1 cellular context compared by ENCODE assay signal in the genomic region with DNA sequence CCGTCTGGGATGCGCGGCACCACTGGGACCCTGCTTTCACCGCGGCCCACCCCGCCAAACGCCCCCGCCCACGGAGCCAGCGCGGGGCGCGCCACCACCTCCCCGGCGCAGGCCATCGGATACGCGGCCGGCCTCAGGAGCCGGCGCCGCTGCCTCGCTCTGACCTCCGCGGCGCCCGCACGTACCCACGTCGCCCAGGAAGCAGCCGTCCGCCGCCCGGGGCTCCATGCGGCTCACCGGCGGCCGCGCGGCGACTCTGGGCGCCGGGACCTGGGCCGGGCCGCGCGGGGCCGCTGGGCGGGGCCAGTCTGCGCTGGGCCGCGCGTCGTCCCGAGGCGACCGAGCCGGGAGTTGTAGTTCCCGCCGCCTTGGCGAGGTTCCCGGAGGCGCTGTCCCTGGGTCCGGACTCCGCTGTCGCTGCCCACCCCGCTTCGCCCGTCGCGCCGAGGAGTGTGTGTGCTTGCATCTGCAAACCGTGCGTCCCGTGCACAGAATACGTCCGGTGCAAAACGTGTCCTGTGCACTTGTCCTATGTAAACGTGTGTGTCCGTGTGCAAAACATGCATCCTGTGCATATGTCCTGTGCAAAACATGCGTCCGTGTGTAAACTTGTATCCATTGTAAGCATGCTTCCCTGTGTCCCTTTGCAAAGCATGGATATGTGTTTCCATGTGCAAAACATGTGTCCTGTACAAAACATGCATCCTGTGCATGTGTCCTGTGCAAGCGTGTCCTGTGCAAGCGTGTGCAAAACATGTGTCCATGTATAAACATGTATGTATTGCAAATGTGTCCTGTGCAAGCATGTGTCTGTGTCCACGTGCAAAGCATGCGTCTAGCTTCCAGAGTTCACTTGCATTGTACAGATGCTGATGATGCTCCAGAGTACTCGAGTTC.
TF ChIP-seq lines count a peak whose summit lies in the region.

A gene with protein sequence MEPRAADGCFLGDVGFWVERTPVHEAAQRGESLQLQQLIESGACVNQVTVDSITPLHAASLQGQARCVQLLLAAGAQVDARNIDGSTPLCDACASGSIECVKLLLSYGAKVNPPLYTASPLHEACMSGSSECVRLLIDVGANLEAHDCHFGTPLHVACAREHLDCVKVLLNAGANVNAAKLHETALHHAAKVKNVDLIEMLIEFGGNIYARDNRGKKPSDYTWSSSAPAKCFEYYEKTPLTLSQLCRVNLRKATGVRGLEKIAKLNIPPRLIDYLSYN (minus strand): TSS at position 272 of the 897 bp plus-strand sequence. CDS start 44 bp downstream, at position 228.

TF ChIP-seq in GM12878, 131 proteins besides CTCF, POLR2A, EP300 and RAD21 (continued from another document):
- TF ChIP-seq, protein P1, sequence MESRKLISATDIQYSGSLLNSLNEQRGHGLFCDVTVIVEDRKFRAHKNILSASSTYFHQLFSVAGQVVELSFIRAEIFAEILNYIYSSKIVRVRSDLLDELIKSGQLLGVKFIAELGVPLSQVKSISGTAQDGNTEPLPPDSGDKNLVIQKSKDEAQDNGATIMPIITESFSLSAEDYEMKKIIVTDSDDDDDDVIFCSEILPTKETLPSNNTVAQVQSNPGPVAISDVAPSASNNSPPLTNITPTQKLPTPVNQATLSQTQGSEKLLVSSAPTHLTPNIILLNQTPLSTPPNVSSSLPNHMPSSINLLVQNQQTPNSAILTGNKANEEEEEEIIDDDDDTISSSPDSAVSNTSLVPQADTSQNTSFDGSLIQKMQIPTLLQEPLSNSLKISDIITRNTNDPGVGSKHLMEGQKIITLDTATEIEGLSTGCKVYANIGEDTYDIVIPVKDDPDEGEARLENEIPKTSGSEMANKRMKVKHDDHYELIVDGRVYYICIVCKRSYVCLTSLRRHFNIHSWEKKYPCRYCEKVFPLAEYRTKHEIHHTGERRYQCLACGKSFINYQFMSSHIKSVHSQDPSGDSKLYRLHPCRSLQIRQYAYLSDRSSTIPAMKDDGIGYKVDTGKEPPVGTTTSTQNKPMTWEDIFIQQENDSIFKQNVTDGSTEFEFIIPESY (IDR thresholded peaks at IDR 0.05), result no peak
- TF ChIP-seq BRCA1 (IDR thresholded peaks at IDR 0.05; ENCODE audit: low read depth, low read length) (no peak), POLR2AphosphoS2 (IDR thresholded peaks at IDR 0.05; ENCODE audit: low read depth, low read length) (no peak), PKNOX1 (IDR thresholded peaks at IDR 0.05) (no peak), IKZF1 (conservative IDR thresholded peaks at IDR 0.05) (0 out of 2 replicates have a peak, but pooled peaks have one; percentile 42), TCF3 (IDR thresholded peaks at IDR 0.05; ENCODE audit: borderline replicate concordance, insufficient read depth, low read depth, low read length) (no peak), GABPA (IDR thresholded peaks at IDR 0.05; ENCODE audit: low read depth) (no peak), KLF5 (IDR thresholded peaks at IDR 0.05; ENCODE audit: partially characterized antibody) (no peak), EZH2 (IDR thresholded peaks at IDR 0.05; ENCODE audit: borderline replicate concordance, control insufficient read depth, low read depth, low read length) (0 out of 2 replicates have a peak, but pooled peaks have one; percentile 71), STAT3 (IDR thresholded peaks at IDR 0.05; ENCODE audit: low read depth, low read length) (no peak), HCFC1 (IDR thresholded peaks at IDR 0.05; ENCODE audit: low read length) (no peak), HDAC6 (IDR thresholded peaks at IDR 0.05; ENCODE audit: unreplicated experiment) (peak; percentile 18), CREB1 (IDR thresholded peaks at IDR 0.05; ENCODE audit: low read depth) (peak; percentile 46; the same call in 1 of the 2 replicates), CEBPB (IDR thresholded peaks at IDR 0.05; ENCODE audit: borderline replicate concordance in 1 of 2, low read depth in 2 of 2, low read length in 2 of 2) (no peak), SPI1 (IDR thresholded peaks at IDR 0.05; ENCODE audit: borderline replicate concordance, insufficient read depth, low read depth, low read length) (no peak), E4F1 (IDR thresholded peaks at IDR 0.05; ENCODE audit: borderline replicate concordance, partially characterized antibody) (no peak), RELA (IDR thresholded peaks at IDR 0.05; ENCODE audit: borderline replicate concordance, partially characterized antibody) (no peak), BHLHE40 (IDR thresholded peaks at IDR 0.05; ENCODE audit: borderline replicate concordance in 1 of 2, low read depth in 2 of 2, low read length in 1 of 2) (0 out of 4 replicates have a peak, but pooled peaks of 1 of the 2 experiments have one; percentile 8), MEF2B (IDR thresholded peaks at IDR 0.05; ENCODE audit: partially characterized antibody, poor library complexity, severe bottlenecking) (no peak), BCL3 (IDR thresholded peaks at IDR 0.05; ENCODE audit: borderline replicate concordance, insufficient read depth, low read depth, low read length, poor library complexity, severe bottlenecking) (peak; percentile 74), EED (IDR thresholded peaks at IDR 0.05; ENCODE audit: low read depth) (peak; percentile 3; the same call in 1 of the 2 replicates), KAT2A (conservative IDR thresholded peaks at IDR 0.05; ENCODE audit: control insufficient read depth, low read depth, low read length) (no peak), YY1 (IDR thresholded peaks at IDR 0.05; ENCODE audit: low read depth, low read length) (no peak), SUZ12 (IDR thresholded peaks at IDR 0.05; ENCODE audit: unreplicated experiment) (no peak)
- TF ChIP-seq, protein P2, sequence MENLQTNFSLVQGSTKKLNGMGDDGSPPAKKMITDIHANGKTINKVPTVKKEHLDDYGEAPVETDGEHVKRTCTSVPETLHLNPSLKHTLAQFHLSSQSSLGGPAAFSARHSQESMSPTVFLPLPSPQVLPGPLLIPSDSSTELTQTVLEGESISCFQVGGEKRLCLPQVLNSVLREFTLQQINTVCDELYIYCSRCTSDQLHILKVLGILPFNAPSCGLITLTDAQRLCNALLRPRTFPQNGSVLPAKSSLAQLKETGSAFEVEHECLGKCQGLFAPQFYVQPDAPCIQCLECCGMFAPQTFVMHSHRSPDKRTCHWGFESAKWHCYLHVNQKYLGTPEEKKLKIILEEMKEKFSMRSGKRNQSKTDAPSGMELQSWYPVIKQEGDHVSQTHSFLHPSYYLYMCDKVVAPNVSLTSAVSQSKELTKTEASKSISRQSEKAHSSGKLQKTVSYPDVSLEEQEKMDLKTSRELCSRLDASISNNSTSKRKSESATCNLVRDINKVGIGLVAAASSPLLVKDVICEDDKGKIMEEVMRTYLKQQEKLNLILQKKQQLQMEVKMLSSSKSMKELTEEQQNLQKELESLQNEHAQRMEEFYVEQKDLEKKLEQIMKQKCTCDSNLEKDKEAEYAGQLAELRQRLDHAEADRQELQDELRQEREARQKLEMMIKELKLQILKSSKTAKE (IDR thresholded peaks at IDR 0.05; ENCODE audit: low read depth, poor library complexity, severe bottlenecking), result no peak
- TF ChIP-seq, protein P3, sequence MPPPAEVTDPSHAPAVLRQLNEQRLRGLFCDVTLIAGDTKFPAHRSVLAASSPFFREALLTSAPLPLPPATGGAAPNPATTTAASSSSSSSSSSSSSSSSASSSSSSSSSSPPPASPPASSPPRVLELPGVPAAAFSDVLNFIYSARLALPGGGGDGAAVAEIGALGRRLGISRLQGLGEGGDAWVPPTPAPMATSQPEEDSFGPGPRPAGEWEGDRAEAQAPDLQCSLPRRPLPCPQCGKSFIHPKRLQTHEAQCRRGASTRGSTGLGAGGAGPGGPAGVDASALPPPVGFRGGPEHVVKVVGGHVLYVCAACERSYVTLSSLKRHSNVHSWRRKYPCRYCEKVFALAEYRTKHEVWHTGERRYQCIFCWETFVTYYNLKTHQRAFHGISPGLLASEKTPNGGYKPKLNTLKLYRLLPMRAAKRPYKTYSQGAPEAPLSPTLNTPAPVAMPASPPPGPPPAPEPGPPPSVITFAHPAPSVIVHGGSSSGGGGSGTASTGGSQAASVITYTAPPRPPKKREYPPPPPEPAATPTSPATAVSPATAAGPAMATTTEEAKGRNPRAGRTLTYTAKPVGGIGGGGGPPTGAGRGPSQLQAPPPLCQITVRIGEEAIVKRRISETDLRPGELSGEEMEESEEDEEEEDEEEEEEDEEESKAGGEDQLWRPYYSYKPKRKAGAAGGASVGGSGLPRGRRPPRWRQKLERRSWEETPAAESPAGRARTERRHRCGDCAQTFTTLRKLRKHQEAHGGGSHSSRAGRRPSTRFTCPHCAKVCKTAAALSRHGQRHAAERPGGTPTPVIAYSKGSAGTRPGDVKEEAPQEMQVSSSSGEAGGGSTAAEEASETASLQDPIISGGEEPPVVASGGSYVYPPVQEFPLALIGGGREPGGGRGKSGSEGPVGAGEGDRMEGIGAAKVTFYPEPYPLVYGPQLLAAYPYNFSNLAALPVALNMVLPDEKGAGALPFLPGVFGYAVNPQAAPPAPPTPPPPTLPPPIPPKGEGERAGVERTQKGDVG (CRISPR knock-in tag; IDR thresholded peaks at IDR 0.05), result no peak
TF ChIP-seq in GM12878: peak in this region for 8.
